In genomic region chr2:110115291-110116032, GRCh38 we compare ENCODE assay signal across 9 cellular contexts. TPM values are rescaled to one million over a fixed set of nuclear protein-coding genes. Genes with fewer than 3 reads are reported as not detected.
A peak's percentile ranks its signal among the peaks of the same experiment; 100 is the strongest.
DNase-seq lines count a peak whose midpoint lies in the region; ATAC-seq and TF ChIP-seq lines count a peak whose summit lies in the region.
"Had no signal": no experiment of that assay in that cellular context is flagged by ENCODE, and none has a peak within 500 bp of the region (broad histone marks: within the 10 kb centered on the region; RNA-seq: fewer than 3 reads in every experiment).

Gene MALL (minus strand): TSS chr2:110115822. CDS start chr2:110115792, 30 bp downstream.

- H3K4me3 Mint-ChIP-seq in T-helper 2 cell treated with Interferon-gamma antibody and Interleukin-4, amounts not matched to agents 5 μg/mL and 100 μg/mL, for 36 hours, result peak within 1 kb of the TSS; percentile 19

- H3K27ac ChIP-seq in dorsolateral prefrontal cortex, result peak within 1 kb of the TSS in 1 of 59 donors; percentile 15
- H3K27ac ChIP-seq: BLaER1 treated with 17β-estradiol and CSF1 and Interleukin-3, amounts not matched to agents 10 nM and 100 nM had no signal

- no peak for ATAC-seq in HG03342 (IDR thresholded peaks at IDR 0.05; ENCODE audit: unreplicated experiment)

- intact Hi-C loops in dorsolateral prefrontal cortex (cut with DNase I), result no loop called here

- peaks cover 0 to 50% (median 29%) of the 10 kb centered on the region in 45 donors for H3K27me3 ChIP-seq in dorsolateral prefrontal cortex
- H3K27me3 ChIP-seq: BLaER1 treated with 17β-estradiol and CSF1 and Interleukin-3, amounts not matched to agents 10 nM and 100 nM had no signal

- TF ChIP-seq CTCF in dorsolateral prefrontal cortex (IDR thresholded peaks at IDR 0.05 in 54 of 56, conservative IDR thresholded peaks at IDR 0.05 in 2 of 56; ENCODE audit: low read depth in 1 of 56, partially characterized antibody in 56 of 56), result no peak

- no peak for DNase-seq in T-helper 2 cell treated with Interferon-gamma antibody and Interleukin-4, amounts not matched to agents 5 μg/mL and 100 μg/mL, for 36 hours (ENCODE audit: low spot score)
- DNase-seq in T-helper 2 cell (no peak), dorsolateral prefrontal cortex (no peak), lung microvascular endothelial cell (ENCODE audit: low read depth in 2 of 2) (peak; percentile 59 to 77), ureter (ENCODE audit: low spot score) (no peak), NCI-H128 (lab: John Stamatoyannopoulos, UW; ENCODE audit: unreplicated experiment) (no peak), MV-4-11 (lab: John Stamatoyannopoulos, UW) (no peak)

- H3K4me3 ChIP-seq in dorsolateral prefrontal cortex, result peak within 1 kb of the TSS in 50 of 59 donors; percentile 5 to 56 (median 35)
- H3K4me3 ChIP-seq: BLaER1 treated with 17β-estradiol and CSF1 and Interleukin-3, amounts not matched to agents 10 nM and 100 nM had no signal

- H3K27me3 Mint-ChIP-seq in T-helper 2 cell treated with Interferon-gamma antibody and Interleukin-4, amounts not matched to agents 5 μg/mL and 100 μg/mL, for 36 hours (ENCODE audit: low read depth), result peaks cover 63% of the 10 kb centered on the region

- H3K4me1 Mint-ChIP-seq in T-helper 2 cell treated with Interferon-gamma antibody and Interleukin-4, amounts not matched to agents 5 μg/mL and 100 μg/mL, for 36 hours (ENCODE audit: low read depth), result peaks cover 6% of the 10 kb centered on the region

- H3K9me3 Mint-ChIP-seq in T-helper 2 cell treated with Interferon-gamma antibody and Interleukin-4, amounts not matched to agents 5 μg/mL and 100 μg/mL, for 36 hours, result no peaks in the 10 kb centered on the region

- H3K36me3 Mint-ChIP-seq in T-helper 2 cell treated with Interferon-gamma antibody and Interleukin-4, amounts not matched to agents 5 μg/mL and 100 μg/mL, for 36 hours (ENCODE audit: low read depth), result no peaks in the 10 kb centered on the region

- no peak within 1 kb of the TSS for H3K27ac Mint-ChIP-seq in T-helper 2 cell treated with Interferon-gamma antibody and Interleukin-4, amounts not matched to agents 5 μg/mL and 100 μg/mL, for 36 hours

RNA-seq across cellular contexts. Expression of gene MALL, which starts in this region (rescaled TPM):
- total RNA-seq in dorsolateral prefrontal cortex, result 1 to 10 TPM in 116 of 120 experiments, under 1 TPM in 4; 0.56 to 7.8 (median 2.4) TPM
- total RNA-seq in lung microvascular endothelial cell, result 13.7 and 46.0 TPM in 2 replicates
- 31.6 TPM for total RNA-seq in ureter

Comparison
In these comparisons a context has a peak if more than half of its experiments do, and no peak if none do; other contexts are left out.
1. DNase-seq: peak in lung microvascular endothelial cell (2 of 2); none in T-helper 2 cell treated with Interferon-gamma antibody and Interleukin-4, amounts not matched to agents 5 μg/mL and 100 μg/mL, for 36 hours (single experiment), T-helper 2 cell (0 of 5), dorsolateral prefrontal cortex (0 of 10), ureter (single experiment), NCI-H128 (single experiment) and MV-4-11 (single experiment).